In genomic region chr2:70907130-70907756, GRCh38 we compare ENCODE assay signal across 9 cellular contexts. TPM values are rescaled to one million over a fixed set of nuclear protein-coding genes. Genes with fewer than 3 reads are reported as not detected.
DNase-seq lines count a peak whose midpoint lies in the region; ATAC-seq and TF ChIP-seq lines count a peak whose summit lies in the region.
"Had no signal": no experiment of that assay in that cellular context is flagged by ENCODE, and none has a peak within 500 bp of the region (broad histone marks: within the 10 kb centered on the region; RNA-seq: fewer than 3 reads in every experiment).

No MANE protein-coding gene starts in this region.

- H3K27me3 Mint-ChIP-seq in T-helper 1 cell treated with Interleukin-12 subunit alpha and Interleukin-12 subunit beta and Interleukin-4 antibody, amounts not matched to agents 30 μg/mL and 1 μg/mL, for 36 hours (ENCODE audit: low read depth): peaks cover 91% of the 10 kb centered on the region
- H3K27me3 Mint-ChIP-seq in activated CD8-positive, alpha-beta T cell treated with anti-CD3 and anti-CD28 coated beads, Interleukin-2, amount 10 ng/mL, durations not matched to agents 7 days and 5 days (ENCODE audit: low read depth): peaks cover 71% of the 10 kb centered on the region

- H3K4me3 ChIP-seq in fibroblast of villous mesenchyme (ENCODE audit: low read depth, low read length): peak overlapping the region; percentile 52
- H3K4me3 ChIP-seq in retinal pigment epithelial cell (ENCODE audit: low read length): peak overlapping the region; percentile 29
- H3K4me3 ChIP-seq: HAP-1 had no signal

- peaks cover 8% of the 10 kb centered on the region for H3K4me1 Mint-ChIP-seq in T-helper 1 cell treated with Interleukin-12 subunit alpha and Interleukin-12 subunit beta and Interleukin-4 antibody, amounts not matched to agents 30 μg/mL and 1 μg/mL, for 36 hours (ENCODE audit: low read depth)
- H3K4me1 Mint-ChIP-seq in activated CD8-positive, alpha-beta T cell treated with anti-CD3 and anti-CD28 coated beads, Interleukin-2, amount 10 ng/mL, durations not matched to agents 7 days and 5 days (ENCODE audit: low read depth): peaks cover 8% of the 10 kb centered on the region

- no peak for ATAC-seq in activated CD8-positive, alpha-beta T cell treated with anti-CD3 and anti-CD28 coated beads, Interleukin-2, amount 10 ng/mL, durations not matched to agents 7 days and 5 days

- peaks cover 7% of the 10 kb centered on the region for H3K36me3 Mint-ChIP-seq in T-helper 1 cell treated with Interleukin-12 subunit alpha and Interleukin-12 subunit beta and Interleukin-4 antibody, amounts not matched to agents 30 μg/mL and 1 μg/mL, for 36 hours (ENCODE audit: low read depth)
- no peaks in the 10 kb centered on the region for H3K36me3 Mint-ChIP-seq in activated CD8-positive, alpha-beta T cell treated with anti-CD3 and anti-CD28 coated beads, Interleukin-2, amount 10 ng/mL, durations not matched to agents 7 days and 5 days (ENCODE audit: low read depth)

- CTCF ChIA-PET in activated CD8-positive, alpha-beta T cell treated with anti-CD3 and anti-CD28 coated beads, Interleukin-2, amount 10 ng/mL, durations not matched to agents 7 days and 5 days (lab: Charles Lee): interaction anchor here (0.6 to 2.1 kb wide), 4 partner anchors 12 to 227 kb away, joined by 3 to 7 read pairs (median 4); no protein-coding TSS in a partner anchor

- TF ChIP-seq CTCF in fibroblast of villous mesenchyme (IDR thresholded peaks at IDR 0.05; ENCODE audit: insufficient read depth, low read depth, low read length): no peak
- no peak for TF ChIP-seq CTCF in retinal pigment epithelial cell (conservative IDR thresholded peaks at IDR 0.05; ENCODE audit: low read depth, low read length)

- peak overlapping the region; percentile 37 for H3K4me3 Mint-ChIP-seq in T-helper 1 cell treated with Interleukin-12 subunit alpha and Interleukin-12 subunit beta and Interleukin-4 antibody, amounts not matched to agents 30 μg/mL and 1 μg/mL, for 36 hours
- peak overlapping the region; percentile 25 for H3K4me3 Mint-ChIP-seq in activated CD8-positive, alpha-beta T cell treated with anti-CD3 and anti-CD28 coated beads, Interleukin-2, amount 10 ng/mL, durations not matched to agents 7 days and 5 days

- H3K27ac Mint-ChIP-seq in T-helper 1 cell treated with Interleukin-12 subunit alpha and Interleukin-12 subunit beta and Interleukin-4 antibody, amounts not matched to agents 30 μg/mL and 1 μg/mL, for 36 hours: peak overlapping the region; percentile 31
- no peak overlapping the region for H3K27ac Mint-ChIP-seq in activated CD8-positive, alpha-beta T cell treated with anti-CD3 and anti-CD28 coated beads, Interleukin-2, amount 10 ng/mL, durations not matched to agents 7 days and 5 days

- DNase-seq in T-helper 1 cell: no peak
- DNase-seq in activated CD8-positive, alpha-beta T cell treated with anti-CD3 and anti-CD28 coated beads, Interleukin-2, amount 10 ng/mL, durations not matched to agents 7 days and 5 days: peak; percentile 21
- DNase-seq in fibroblast of villous mesenchyme (ENCODE audit: low read depth): peak; percentile 68
- no peak for DNase-seq in retinal pigment epithelial cell (ENCODE audit: low read depth)
- no peak for DNase-seq in AML-193 (lab: John Stamatoyannopoulos, UW)
- DNase-seq in stimulated activated CD4-positive, alpha-beta T cell treated with anti-CD3 and anti-CD28 coated beads, Interleukin-2, amount 100 ng/mL, for 24 hours: no peak
- no peak for DNase-seq in COR-L47 (lab: John Stamatoyannopoulos, UW)

- POLR2A ChIA-PET in activated CD8-positive, alpha-beta T cell treated with anti-CD3 and anti-CD28 coated beads, Interleukin-2, amount 10 ng/mL, durations not matched to agents 7 days and 5 days (lab: Charles Lee): no interaction called here

- no peaks in the 10 kb centered on the region for H3K9me3 Mint-ChIP-seq in T-helper 1 cell treated with Interleukin-12 subunit alpha and Interleukin-12 subunit beta and Interleukin-4 antibody, amounts not matched to agents 30 μg/mL and 1 μg/mL, for 36 hours
- H3K9me3 Mint-ChIP-seq in activated CD8-positive, alpha-beta T cell treated with anti-CD3 and anti-CD28 coated beads, Interleukin-2, amount 10 ng/mL, durations not matched to agents 7 days and 5 days (ENCODE audit: insufficient read depth): no peaks in the 10 kb centered on the region

RNA-seq across cellular contexts. Expression of gene VAX2, which starts 6.9 kb away (rescaled TPM):
- not detected for total RNA-seq in activated CD8-positive, alpha-beta T cell treated with anti-CD3 and anti-CD28 coated beads, Interleukin-2, amount 10 ng/mL, durations not matched to agents 7 days and 5 days
- 0.43 and 2.9 TPM in 2 replicates for total RNA-seq in fibroblast of villous mesenchyme

RNA-seq across cellular contexts. Expression of gene ATP6V1B1, which starts 28.5 kb away (rescaled TPM):
- total RNA-seq in activated CD8-positive, alpha-beta T cell treated with anti-CD3 and anti-CD28 coated beads, Interleukin-2, amount 10 ng/mL, durations not matched to agents 7 days and 5 days: not detected
- 0.97 TPM in 1 of 2 replicates, not detected in the other for total RNA-seq in fibroblast of villous mesenchyme

Comparison
In these comparisons a context has a peak if more than half of its experiments do, and no peak if none do; other contexts are left out.
1. DNase-seq: peak in activated CD8-positive, alpha-beta T cell treated with anti-CD3 and anti-CD28 coated beads, Interleukin-2, amount 10 ng/mL, durations not matched to agents 7 days and 5 days (single experiment) and fibroblast of villous mesenchyme (single experiment); none in T-helper 1 cell (0 of 5), retinal pigment epithelial cell (single experiment), AML-193 (0 of 2), stimulated activated CD4-positive, alpha-beta T cell treated with anti-CD3 and anti-CD28 coated beads, Interleukin-2, amount 100 ng/mL, for 24 hours (0 of 2) and COR-L47 (single experiment).